25 cellular contexts compared by ENCODE assay signal in the genomic region with DNA sequence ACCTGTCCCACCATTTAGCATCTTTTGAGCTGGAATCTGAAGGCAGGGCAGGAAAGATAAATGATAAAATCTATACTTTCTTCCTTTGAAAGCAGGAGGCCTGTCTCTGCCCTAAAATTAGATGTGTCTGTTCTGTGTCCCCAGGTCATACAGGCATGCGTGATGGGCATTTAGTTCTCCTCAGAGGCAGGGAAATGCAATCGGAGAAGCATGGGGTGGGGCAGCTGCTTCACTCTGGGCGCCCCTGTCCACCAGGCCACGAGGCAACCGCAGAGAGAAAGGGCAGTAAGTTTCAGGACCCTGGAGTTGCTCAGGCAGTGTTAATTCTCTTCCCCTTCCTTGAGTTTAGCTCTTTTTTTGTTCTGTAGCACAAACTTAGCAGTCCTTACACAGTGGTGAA. TPM values are rescaled to one million over a fixed set of nuclear protein-coding genes. Genes with fewer than 3 reads are reported as not detected.
"Had no signal": no experiment of that assay in that cellular context is flagged by ENCODE, and none has a peak within 500 bp of the region (broad histone marks: within the 10 kb centered on the region; RNA-seq: fewer than 3 reads in every experiment).

No MANE protein-coding gene starts in this region.

- H3K9me3 ChIP-seq: tibial nerve, uterus had no signal

- H3K36me3 ChIP-seq: uterus had no signal

- H3K27ac ChIP-seq: dorsolateral prefrontal cortex, foreskin keratinocyte, hepatocyte, tibial nerve, uterus had no signal

- H3K27me3 Mint-ChIP-seq: activated CD4-positive, alpha-beta memory T cell treated with anti-CD3 and anti-CD28 coated beads, Interleukin-2, amount 10 ng/mL, durations not matched to agents 7 days and 5 days; activated naive CD8-positive, alpha-beta T cell treated with anti-CD3 and anti-CD28 coated beads, Interleukin-2, amount 10 ng/mL, durations not matched to agents 7 days and 5 days; brain; stimulated activated naive CD8-positive, alpha-beta T cell treated with anti-CD3 and anti-CD28 coated beads, Interleukin-15, Interleukin-2, amounts not matched to agents 100 ng/mL and 50 ng/mL, for 24 hours had no signal

- H3K27ac Mint-ChIP-seq: activated CD4-positive, alpha-beta memory T cell treated with anti-CD3 and anti-CD28 coated beads, Interleukin-2, amount 10 ng/mL, durations not matched to agents 7 days and 5 days; activated naive CD8-positive, alpha-beta T cell treated with anti-CD3 and anti-CD28 coated beads, Interleukin-2, amount 10 ng/mL, durations not matched to agents 7 days and 5 days; nephron progenitor cell; stimulated activated naive CD8-positive, alpha-beta T cell treated with anti-CD3 and anti-CD28 coated beads, Interleukin-15, Interleukin-2, amounts not matched to agents 100 ng/mL and 50 ng/mL, for 24 hours; WTC11 had no signal

- ATAC-seq: foreskin keratinocyte, left cardiac atrium, WTC11 had no signal

- H3K27me3 ChIP-seq: dorsolateral prefrontal cortex, foreskin keratinocyte, hepatocyte, tibial nerve, uterus had no signal

- DNase-seq: activated CD4-positive, alpha-beta memory T cell treated with anti-CD3 and anti-CD28 coated beads, Interleukin-2, amount 10 ng/mL, durations not matched to agents 7 days and 5 days; activated CD4-positive, alpha-beta T cell treated with anti-CD3 and anti-CD28 coated beads for 48 hours; activated naive CD8-positive, alpha-beta T cell treated with anti-CD3 and anti-CD28 coated beads, Interleukin-2, amount 10 ng/mL, durations not matched to agents 7 days and 5 days; activated T-cell treated with anti-CD3 and anti-CD28 coated beads, Interleukin-2, amount 50 U/mL, for 1 hour; anterior cingulate cortex; caudate nucleus; dorsolateral prefrontal cortex; foreskin keratinocyte; left cardiac atrium; mesenchymal stem cell; nephron progenitor cell; nucleus accumbens; posterior cingulate gyrus; stimulated activated CD4-positive, alpha-beta T cell treated with anti-CD3 and anti-CD28 coated beads, Interleukin-2, amount 100 ng/mL, for 24 hours; uterus had no signal

- H3K4me1 Mint-ChIP-seq: brain, WTC11 had no signal

- H3K4me3 Mint-ChIP-seq: activated CD4-positive, alpha-beta memory T cell treated with anti-CD3 and anti-CD28 coated beads, Interleukin-2, amount 10 ng/mL, durations not matched to agents 7 days and 5 days; activated naive CD8-positive, alpha-beta T cell treated with anti-CD3 and anti-CD28 coated beads, Interleukin-2, amount 10 ng/mL, durations not matched to agents 7 days and 5 days; brain; nephron progenitor cell; stimulated activated naive CD8-positive, alpha-beta T cell treated with anti-CD3 and anti-CD28 coated beads, Interleukin-15, Interleukin-2, amounts not matched to agents 100 ng/mL and 50 ng/mL, for 24 hours; WTC11 had no signal

- H3K4me3 ChIP-seq: dorsolateral prefrontal cortex, hepatocyte, tibial nerve, uterus had no signal

- H3K9me3 Mint-ChIP-seq: activated CD4-positive, alpha-beta memory T cell treated with anti-CD3 and anti-CD28 coated beads, Interleukin-2, amount 10 ng/mL, durations not matched to agents 7 days and 5 days; activated naive CD8-positive, alpha-beta T cell treated with anti-CD3 and anti-CD28 coated beads, Interleukin-2, amount 10 ng/mL, durations not matched to agents 7 days and 5 days; stimulated activated naive CD8-positive, alpha-beta T cell treated with anti-CD3 and anti-CD28 coated beads, Interleukin-15, Interleukin-2, amounts not matched to agents 100 ng/mL and 50 ng/mL, for 24 hours had no signal

- H3K4me1 ChIP-seq: uterus had no signal

RNA-seq across cellular contexts. Expression of gene C16orf90, which starts 30.7 kb away (rescaled TPM):
- total RNA-seq: activated CD4-positive, alpha-beta memory T cell treated with anti-CD3 and anti-CD28 coated beads, Interleukin-2, amount 10 ng/mL, durations not matched to agents 7 days and 5 days; activated naive CD8-positive, alpha-beta T cell treated with anti-CD3 and anti-CD28 coated beads, Interleukin-2, amount 10 ng/mL, durations not matched to agents 7 days and 5 days; epithelial cell of proximal tubule; fibroblast of lung; foreskin keratinocyte; hepatocyte; left cardiac atrium; lower leg skin; mucosa of gallbladder; T-helper 2 cell treated with Interferon-gamma antibody and Interleukin-4, amounts not matched to agents 100 ng/mL and 5 ng/mL, for 36 hours; tibial nerve; uterus; WTC11 had no signal
- polyA plus RNA-seq: fibroblast of lung, foreskin keratinocyte, hepatocyte had no signal

RNA-seq across cellular contexts. Expression of gene NLRC3, which starts 51.3 kb away (rescaled TPM):
- total RNA-seq: epithelial cell of proximal tubule, foreskin keratinocyte had no signal
- polyA plus RNA-seq: fibroblast of lung, foreskin keratinocyte had no signal
